12 cellular contexts compared by ENCODE assay signal in genomic region chr6:137921823-137922222, GRCh38. TPM values are rescaled to one million over a fixed set of nuclear protein-coding genes. Genes with fewer than 3 reads are reported as not detected.
A peak's percentile ranks its signal among the peaks of the same experiment; 100 is the strongest.
DNase-seq lines count a peak whose midpoint lies in the region; ATAC-seq and TF ChIP-seq lines count a peak whose summit lies in the region.
"Had no signal": no experiment of that assay in that cellular context is flagged by ENCODE, and none has a peak within 500 bp of the region (broad histone marks: within the 10 kb centered on the region; RNA-seq: fewer than 3 reads in every experiment).

No MANE protein-coding gene starts in this region.

- ATAC-seq in HG03025 (IDR thresholded peaks at IDR 0.05; ENCODE audit: low FRiP score, unreplicated experiment) (no peak), GM21367 (IDR thresholded peaks at IDR 0.05; ENCODE audit: unreplicated experiment) (no peak)
- ATAC-seq: effector memory CD8-positive, alpha-beta T cell had no signal

- H3K27me3 ChIP-seq in GM23248 (replicated peaks; ENCODE audit: insufficient read depth) (no peaks in the 10 kb centered on the region), Karpas-422 (ENCODE audit: low read length) (no peaks in the 10 kb centered on the region)

- H3K9me3 Mint-ChIP-seq in progenitor cell of endocrine pancreas (ENCODE audit: low read depth) = no peaks in the 10 kb centered on the region
- H3K9me3 Mint-ChIP-seq: effector memory CD8-positive, alpha-beta T cell had no signal

- peaks cover 18% of the 10 kb centered on the region for H3K4me1 ChIP-seq in GM23248 (ENCODE audit: insufficient read depth)
- peaks cover 10% of the 10 kb centered on the region for H3K4me1 ChIP-seq in Karpas-422 (ENCODE audit: low read length)

- H4K20me1 ChIP-seq in GM23248 (ENCODE audit: insufficient read depth) = no peaks in the 10 kb centered on the region
- no peaks in the 10 kb centered on the region for H4K20me1 ChIP-seq in Karpas-422 (ENCODE audit: insufficient read depth, low read depth, low read length)

- no peak for TF ChIP-seq POLR2A in NB4 (IDR thresholded peaks at IDR 0.05; ENCODE audit: extremely low read depth, insufficient read length)

- H3K9me2 ChIP-seq in GM23248 (ENCODE audit: insufficient read depth) = no peaks in the 10 kb centered on the region
- H3K9me2 ChIP-seq in Karpas-422 (replicated peaks; ENCODE audit: insufficient read depth, low read length) = no peaks in the 10 kb centered on the region

- H3K9me3 ChIP-seq in GM23248 (ENCODE audit: low read depth) = no peaks in the 10 kb centered on the region
- no peaks in the 10 kb centered on the region for H3K9me3 ChIP-seq in Karpas-422 (ENCODE audit: low read length)

- no peaks in the 10 kb centered on the region for H3K36me3 ChIP-seq in GM23248 (ENCODE audit: low read depth)
- H3K36me3 ChIP-seq in Karpas-422 (ENCODE audit: insufficient read depth, low read length) = no peaks in the 10 kb centered on the region

- H3F3A ChIP-seq in GM23248 (ENCODE audit: insufficient read depth) = peaks cover 8% of the 10 kb centered on the region; the same call in 1 of the 2 replicates

- in situ Hi-C loops in GM23248 (cut with MboI) = no loop called here

- H3K4me3 Mint-ChIP-seq in progenitor cell of endocrine pancreas (ENCODE audit: low read depth) = no peak overlapping the region
- H3K4me3 Mint-ChIP-seq: effector memory CD8-positive, alpha-beta T cell had no signal

- H3K36me3 Mint-ChIP-seq in progenitor cell of endocrine pancreas (ENCODE audit: insufficient read depth) = no peaks in the 10 kb centered on the region

- H3K4me1 Mint-ChIP-seq in progenitor cell of endocrine pancreas (ENCODE audit: low read depth) = peaks cover 11% of the 10 kb centered on the region

- no peak overlapping the region for H3K4me2 ChIP-seq in GM23248 (ENCODE audit: unreplicated experiment)
- no peak overlapping the region for H3K4me2 ChIP-seq in Karpas-422 (ENCODE audit: low read depth, low read length, poor library complexity, severe bottlenecking)

- 94 to 95% methylated on average over 5 of the region's 5 CpGs for WGBS in GM23248 (ENCODE audit: low coverage in 1 of 2, low lambda C conversion rate in 2 of 2, missing lambda C conversion rate in 2 of 2), 2 experiments

- H3K27ac ChIP-seq in GM23248 (no peak overlapping the region), Karpas-422 (ENCODE audit: low read length) (no peak overlapping the region)

- H3K79me2 ChIP-seq in GM23248 (ENCODE audit: insufficient read depth) (no peaks in the 10 kb centered on the region), Karpas-422 (ENCODE audit: low read length) (no peaks in the 10 kb centered on the region)

- DNase-seq in SIG-M5 treated with dmso at 0.1 percent for 504 hours (lab: John Stamatoyannopoulos, UW; ENCODE audit: unreplicated experiment) (peak; percentile 24), SIG-M5 (lab: John Stamatoyannopoulos, UW) (no peak), GM23248 (peak; percentile 11), NB4 (ENCODE audit: low read depth) (peak; percentile 54), progenitor cell of endocrine pancreas (ENCODE audit: low spot score, unreplicated experiment) (no peak), Karpas-422 (no peak)
- DNase-seq: activated effector memory CD4-positive, alpha-beta T cell treated with Interleukin-2 at 50 U/mL for 16 hours; effector memory CD8-positive, alpha-beta T cell; posterior cingulate gyrus; T-helper 2 cell had no signal

- H3K4me3 ChIP-seq in GM23248 = no peak overlapping the region
- H3K4me3 ChIP-seq in NB4 (ENCODE audit: low read depth, low read length) = no peak overlapping the region
- H3K4me3 ChIP-seq in Karpas-422 (ENCODE audit: low read length) = no peak overlapping the region

- TF ChIP-seq CTCF in NB4 (IDR thresholded peaks at IDR 0.05; ENCODE audit: low read depth, low read length) = peak; percentile 48
- peak; percentile 17 for TF ChIP-seq CTCF in progenitor cell of endocrine pancreas (IDR thresholded peaks at IDR 0.05; ENCODE audit: unreplicated experiment)

- H2AFZ ChIP-seq in GM23248 = no peak overlapping the region
- no peak overlapping the region for H2AFZ ChIP-seq in Karpas-422 (ENCODE audit: low read length)

- H3K27ac Mint-ChIP-seq in progenitor cell of endocrine pancreas = no peak overlapping the region
- H3K27ac Mint-ChIP-seq: effector memory CD8-positive, alpha-beta T cell had no signal

- no peaks in the 10 kb centered on the region for H3K27me3 Mint-ChIP-seq in progenitor cell of endocrine pancreas
- H3K27me3 Mint-ChIP-seq: effector memory CD8-positive, alpha-beta T cell had no signal

- H3K9ac ChIP-seq in GM23248 (no peak overlapping the region), Karpas-422 (ENCODE audit: low read length) (no peak overlapping the region)

RNA-seq across cellular contexts. Expression of gene TNFAIP3, which starts 54.8 kb away (rescaled TPM):
- 2.1 and 2.7 TPM in 2 replicates for total RNA-seq in GM23248 (2014; rRNA removed; shearing (Covaris generic))
- polyA plus RNA-seq in GM23248 (2016; fragmentation: Nextera tagmentation; extraction: Ambion mirVana) = 6.3 and 7.4 TPM in 2 replicates
- 3.6 and 5.1 TPM in 2 replicates for total RNA-seq in progenitor cell of endocrine pancreas
- total RNA-seq in Karpas-422 (2014; rRNA removed; shearing (Covaris generic); ENCODE audit: low replicate concordance) = 0.72 and 0.75 TPM in 2 replicates

Comparison
In these comparisons a context has a peak if more than half of its experiments do, and no peak if none do; other contexts are left out.
1. DNase-seq: peak in SIG-M5 treated with dmso at 0.1 percent for 504 hours (single experiment), GM23248 (single experiment) and NB4 (single experiment); none in SIG-M5 (single experiment), progenitor cell of endocrine pancreas (single experiment) and Karpas-422 (single experiment).